ENCODE assay signal across 21 cellular contexts in the genomic region with DNA sequence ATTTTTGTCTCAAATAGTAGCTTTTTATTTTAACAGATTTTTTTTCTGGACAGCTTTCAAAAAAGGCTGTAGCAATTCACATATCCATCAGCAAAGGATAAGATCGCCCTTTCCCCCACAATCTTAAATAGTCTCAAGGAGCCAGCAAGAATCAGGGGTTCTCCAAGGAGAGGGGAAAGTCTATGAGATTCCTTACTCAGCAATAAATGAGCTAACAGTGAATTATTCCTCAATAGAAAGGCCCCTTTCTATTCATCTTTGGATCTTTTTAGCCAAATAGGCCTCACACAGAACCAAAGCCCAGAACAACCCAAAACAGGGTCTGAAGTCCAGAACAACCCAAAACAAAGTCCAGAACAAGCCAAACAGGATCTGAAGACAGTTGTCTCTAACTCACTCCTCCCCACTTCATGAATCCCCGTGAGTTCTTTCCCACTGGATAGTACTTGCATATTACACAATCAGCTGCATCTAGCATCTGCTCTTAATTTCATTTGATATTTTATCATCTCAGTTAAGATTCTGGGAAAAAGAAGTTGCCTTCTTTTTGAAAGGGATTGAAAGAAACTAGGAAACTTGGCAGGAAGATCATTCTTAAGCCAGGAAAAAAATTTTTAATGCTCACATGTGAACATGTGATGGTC. TPM values are rescaled to one million over a fixed set of nuclear protein-coding genes. Genes with fewer than 3 reads are reported as not detected.
DNase-seq lines count a peak whose midpoint lies in the region; ATAC-seq, FAIRE-seq and TF ChIP-seq lines count a peak whose summit lies in the region.
"Had no signal": no experiment of that assay in that cellular context is flagged by ENCODE, and none has a peak within 500 bp of the region (broad histone marks: within the 10 kb centered on the region; RNA-seq: fewer than 3 reads in every experiment).

No MANE protein-coding gene starts in this region.

- H2BK15ac ChIP-seq in H1 (ENCODE audit: low read length) = no peak overlapping the region

- H3K4me1 ChIP-seq in H1 (replicated peaks in 1 of 4; ENCODE audit: control insufficient read depth in 3 of 4, insufficient read depth in 4 of 4, low read length in 3 of 4) (no peaks in the 10 kb centered on the region), mucosa of rectum (ENCODE audit: control insufficient read depth in 2 of 2, insufficient read depth in 2 of 2, low read length in 2 of 2) (peaks cover 14 to 24% of the 10 kb centered on the region in 2 donors), prostate gland (replicated peaks) (no peaks in the 10 kb centered on the region), thyroid gland (no peaks in the 10 kb centered on the region), uterus (no peaks in the 10 kb centered on the region)
- H3K4me1 ChIP-seq: SJCRH30 had no signal

- intact Hi-C loops in Right ventricle myocardium inferior (cut with DNase I) (no loop called here), Right ventricle myocardium superior (cut with DNase I) (no loop called here), prostate gland (cut with DNase I) (no loop called here), thyroid gland (cut with DNase I) (no loop called here), uterus (cut with DNase I; ENCODE audit: low total_unique reads) (no loop called here)

- no peaks in the 10 kb centered on the region for H3K36me3 ChIP-seq in H1 (ENCODE audit: control insufficient read depth in 2 of 4, insufficient read depth in 4 of 4, low read length in 3 of 4)
- no peaks in the 10 kb centered on the region for H3K36me3 ChIP-seq in mucosa of rectum (ENCODE audit: control insufficient read depth in 2 of 2, insufficient read depth in 2 of 2, low read length in 2 of 2)
- no peaks in the 10 kb centered on the region for H3K36me3 ChIP-seq in prostate gland
- H3K36me3 ChIP-seq in thyroid gland = no peaks in the 10 kb centered on the region
- no peaks in the 10 kb centered on the region for H3K36me3 ChIP-seq in uterus
- H3K36me3 ChIP-seq: SJCRH30 had no signal

- H4K20me1 ChIP-seq in H1 (replicated peaks in 1 of 2; ENCODE audit: control insufficient read depth in 1 of 2, insufficient read depth in 2 of 2, low read length in 2 of 2) = no peaks in the 10 kb centered on the region

- no peak overlapping the region for H4K5ac ChIP-seq in H1 (ENCODE audit: insufficient read length, low read depth, low read length)

- TF ChIP-seq POLR2A in H1 (IDR thresholded peaks at IDR 0.05; ENCODE audit: control extremely low read depth in 1 of 2, low read depth in 2 of 2, low read length in 2 of 2) (no peak), prostate gland (IDR thresholded peaks at IDR 0.05) (no peak), thyroid gland (IDR thresholded peaks at IDR 0.05) (no peak), uterus (IDR thresholded peaks at IDR 0.05) (no peak)

- no peak overlapping the region for H3K4me3 ChIP-seq in H1 (ENCODE audit: extremely low read depth in 1 of 4, insufficient read depth in 2 of 4, low read depth in 3 of 4, low read length in 4 of 4)
- no peak overlapping the region for H3K4me3 ChIP-seq in mucosa of rectum (ENCODE audit: low read length in 2 of 2)
- no peak overlapping the region for H3K4me3 ChIP-seq in prostate gland
- no peak overlapping the region for H3K4me3 ChIP-seq in thyroid gland (replicated peaks in 1 of 3)
- H3K4me3 ChIP-seq in uterus = no peak overlapping the region
- H3K4me3 ChIP-seq: SJCRH30 had no signal

- H3K9me3 ChIP-seq in H1 (ENCODE audit: insufficient read depth in 2 of 2, low read depth in 1 of 2, low read length in 1 of 2) (no peaks in the 10 kb centered on the region), mucosa of rectum (ENCODE audit: control insufficient read depth in 2 of 2, low read length in 2 of 2) (no peaks in the 10 kb centered on the region), prostate gland (no peaks in the 10 kb centered on the region), thyroid gland (no peaks in the 10 kb centered on the region), uterus (no peaks in the 10 kb centered on the region)
- H3K9me3 ChIP-seq: SJCRH30 had no signal

- 88% methylated on average over 2 of the region's 2 CpGs; no CpG with 5 or more reads in 1 of the 2 experiments for WGBS in H1 (ENCODE audit: extremely low coverage in 1 of 2, insufficient coverage in 1 of 2, insufficient read length in 1 of 2, insufficient replicate concordance in 2 of 2, low coverage in 1 of 2, low lambda C conversion rate in 2 of 2, missing lambda C conversion rate in 1 of 2), 2 experiments
- WGBS in prostate gland = 84% methylated on average over 2 of the region's 2 CpGs
- WGBS in thyroid gland, 2 donors = 76 to 83% methylated on average over 2 of the region's 2 CpGs

- no peaks in the 10 kb centered on the region for H3K27me3 ChIP-seq in H1 (replicated peaks in 1 of 4; ENCODE audit: control insufficient read depth in 3 of 4, extremely low read depth in 1 of 4, insufficient read depth in 3 of 4, low read length in 3 of 4)
- no peaks in the 10 kb centered on the region for H3K27me3 ChIP-seq in mucosa of rectum (ENCODE audit: control insufficient read depth in 2 of 2, insufficient read depth in 2 of 2, low read length in 2 of 2)
- H3K27me3 ChIP-seq in prostate gland (replicated peaks; ENCODE audit: insufficient read depth) = no peaks in the 10 kb centered on the region
- H3K27me3 ChIP-seq in thyroid gland = no peaks in the 10 kb centered on the region
- H3K27me3 ChIP-seq in uterus = no peaks in the 10 kb centered on the region
- H3K27me3 ChIP-seq: SJCRH30 had no signal

- H2BK20ac ChIP-seq in H1 (ENCODE audit: low read length) = no peak overlapping the region

- no peak overlapping the region for H3K56ac ChIP-seq in H1 (replicated peaks; ENCODE audit: insufficient read length, low read depth, low read length)

- no peak for FAIRE-seq in H1 (lab: Jason Lieb, UNC)
- FAIRE-seq: G401.6, GM12892, H54 had no signal

- H2BK120ac ChIP-seq in H1 (replicated peaks; ENCODE audit: low read depth, low read length) = no peak overlapping the region

- H3K9ac ChIP-seq in H1 (replicated peaks in 1 of 4; ENCODE audit: extremely low read depth in 1 of 4, low read depth in 3 of 4, low read length in 3 of 4) (no peak overlapping the region), mucosa of rectum (ENCODE audit: low read depth in 1 of 2, low read length in 2 of 2) (no peak overlapping the region)

- CTCF ChIA-PET in H1 (lab: Charles Lee; ENCODE audit: partially characterized antibody) = interaction anchor here (0.6 to 1.9 kb wide), 3 partner anchors 10 to 96 kb away, joined by 3 to 10 read pairs (median 3); no protein-coding TSS in a partner anchor

- no peak overlapping the region for H2AK5ac ChIP-seq in H1 (ENCODE audit: low read depth, low read length)

- ATAC-seq in Right ventricle myocardium inferior (peak; percentile 65), Right ventricle myocardium superior (ENCODE audit: poor library complexity) (no peak), GM19035 (IDR thresholded peaks at IDR 0.05; ENCODE audit: unreplicated experiment) (no peak)

- TF ChIP-seq EP300 in H1 (IDR thresholded peaks at IDR 0.05; ENCODE audit: borderline replicate concordance in 1 of 2, low read depth in 2 of 2, low read length in 2 of 2) = no peak

- no peak overlapping the region for H4K8ac ChIP-seq in H1 (ENCODE audit: extremely low read depth, insufficient read depth, low read length)

- TF ChIP-seq CTCF in H1 (IDR thresholded peaks at IDR 0.05; ENCODE audit: control extremely low read depth in 1 of 3, insufficient read depth in 1 of 3, low read depth in 1 of 3, low read length in 3 of 3) = no peak
- TF ChIP-seq CTCF in prostate gland (IDR thresholded peaks at IDR 0.05) = no peak
- no peak for TF ChIP-seq CTCF in thyroid gland (IDR thresholded peaks at IDR 0.05)
- TF ChIP-seq CTCF in uterus (IDR thresholded peaks at IDR 0.05) = no peak

- H3K79me2 ChIP-seq in H1 (ENCODE audit: control insufficient read depth in 1 of 2, insufficient read depth in 2 of 2, low read length in 2 of 2) = no peaks in the 10 kb centered on the region

- no peak overlapping the region for H3K18ac ChIP-seq in H1 (ENCODE audit: extremely low read depth, low read length)

- no peak overlapping the region for H3K4me2 ChIP-seq in H1 (ENCODE audit: insufficient read depth in 1 of 2, low read depth in 2 of 2, low read length in 2 of 2)

- no peaks in the 10 kb centered on the region for H3K79me1 ChIP-seq in H1 (ENCODE audit: low read depth, low read length)

- H3K23me2 ChIP-seq in H1 (ENCODE audit: low read depth, low read length) = no peaks in the 10 kb centered on the region; the same call in 1 of the 2 replicates

- DNase-seq in Right ventricle myocardium inferior (ENCODE audit: missing footprints) = no peak
- no peak for DNase-seq in Right ventricle myocardium superior
- no peak for DNase-seq in H1 (ENCODE audit: low read depth in 1 of 2, low spot score in 2 of 2)
- DNase-seq in prostate gland (ENCODE audit: low spot score) = no peak
- no peak for DNase-seq in thyroid gland
- DNase-seq in uterus = no peak
- DNase-seq: C1 segment of cervical spinal cord, MM.1S, NCI-H1048, NCI-H1417 treated with DMSO at 0.1 percent for 48 hours, NCI-H187 treated with DMSO at 0.1 percent for 48 hours, NCI-H2227 treated with DMSO at 0.1 percent for 48 hours, NCI-H510A, SJCRH30 had no signal

- no peak overlapping the region for H3K14ac ChIP-seq in H1 (ENCODE audit: insufficient read length)

- H3K27ac ChIP-seq in H1 (ENCODE audit: low read depth, low read length) (no peak overlapping the region), mucosa of rectum (ENCODE audit: low read depth in 2 of 2, low read length in 2 of 2) (peak overlapping the region; percentile 85 to 86), prostate gland (no peak overlapping the region), thyroid gland (no peak overlapping the region), uterus (no peak overlapping the region)
- H3K27ac ChIP-seq: 22Rv1, SJCRH30 had no signal

- no peak overlapping the region for H4K91ac ChIP-seq in H1 (replicated peaks; ENCODE audit: insufficient read length, low read length)

- no peak overlapping the region for H3K4ac ChIP-seq in H1 (replicated peaks; ENCODE audit: insufficient read length, low read depth, low read length)

- no peak overlapping the region for H2AFZ ChIP-seq in H1 (ENCODE audit: low read length)

- no peak for TF ChIP-seq RAD21 in H1 (IDR thresholded peaks at IDR 0.05 in 1 of 2, conservative IDR thresholded peaks at IDR 0.05 in 1 of 2; ENCODE audit: low read depth in 2 of 2, low read length in 2 of 2)

- no peak overlapping the region for H2BK12ac ChIP-seq in H1 (ENCODE audit: low read depth, low read length)

- POLR2A ChIA-PET in H1 (lab: Charles Lee; ENCODE audit: partially characterized antibody) = interaction anchor here (0.6 kb wide), 1 partner anchor 687 kb away, joined by 3 read pairs; no protein-coding TSS in a partner anchor

- no peak overlapping the region for H2BK5ac ChIP-seq in H1 (ENCODE audit: low read depth, low read length)

- no peak overlapping the region for H3K23ac ChIP-seq in H1 (ENCODE audit: insufficient read length)

RNA-seq across cellular contexts. Expression of a gene that starts 3.4 kb away (rescaled TPM):
- total RNA-seq in Right ventricle myocardium inferior = 0.81 TPM
- 1.3 TPM for total RNA-seq in Right ventricle myocardium superior
- not detected in 2 replicates for total RNA-seq in H1 (2021; fragmentation: NEBNext Ultra II Directional; extraction: Animal tissue kit (Norgen Biotek cat#: 25700))
- polyA plus RNA-seq in H1 (2011; rRNA removed) = not detected in 2 replicates
- polyA plus RNA-seq in H1 (2011; cell fraction: cytosol; rRNA removed) = not detected
- polyA plus RNA-seq in H1 (2011; cell fraction: nucleus; rRNA removed) = not detected
- not detected in 4 replicates for polyA plus RNA-seq in H1 (2012, experiment 1 of 2)
- polyA plus RNA-seq in H1 (2012, experiment 2 of 2) = not detected
- not detected for polyA plus RNA-seq in H1 (2013, experiment 1 of 2)
- polyA plus RNA-seq in H1 (2013, experiment 2 of 2) = not detected
- polyA minus RNA-seq in H1 (2011; rRNA and poly(A)+ RNA removed) = not detected in 2 replicates
- not detected for polyA minus RNA-seq in H1 (2011; cell fraction: cytosol; rRNA and poly(A)+ RNA removed)
- not detected for polyA minus RNA-seq in H1 (2011; cell fraction: nucleus; rRNA and poly(A)+ RNA removed)
- under 1 TPM; 0.32 to 0.34 TPM for total RNA-seq in prostate gland
- total RNA-seq in thyroid gland = under 1 TPM in 1 of 4 donors, not detected in 3; 0.54 TPM
- total RNA-seq in uterus = under 1 TPM in 3 of 4 donors, not detected in 1; 0.26 to 0.91 (median 0.48) TPM
- total RNA-seq: SJCRH30 had no signal

RNA-seq across cellular contexts. Expression of a gene that starts 34.9 kb away (rescaled TPM):
- total RNA-seq in Right ventricle myocardium inferior = 0.32 TPM
- 0.13 TPM for total RNA-seq in Right ventricle myocardium superior
- not detected in 2 replicates for total RNA-seq in H1 (2021; fragmentation: NEBNext Ultra II Directional; extraction: Animal tissue kit (Norgen Biotek cat#: 25700))
- polyA plus RNA-seq in H1 (2011; rRNA removed) = not detected in 2 replicates
- polyA plus RNA-seq in H1 (2011; cell fraction: cytosol; rRNA removed) = not detected
- polyA plus RNA-seq in H1 (2011; cell fraction: nucleus; rRNA removed) = not detected
- not detected in 4 replicates for polyA plus RNA-seq in H1 (2012, experiment 1 of 2)
- not detected for polyA plus RNA-seq in H1 (2012, experiment 2 of 2)
- polyA plus RNA-seq in H1 (2013, experiment 1 of 2) = 0.02 TPM
- polyA plus RNA-seq in H1 (2013, experiment 2 of 2) = 0.02 TPM
- polyA minus RNA-seq in H1 (2011; rRNA and poly(A)+ RNA removed) = 0.06 TPM in 1 of 2 replicates, not detected in the other
- not detected for polyA minus RNA-seq in H1 (2011; cell fraction: cytosol; rRNA and poly(A)+ RNA removed)
- not detected for polyA minus RNA-seq in H1 (2011; cell fraction: nucleus; rRNA and poly(A)+ RNA removed)
- total RNA-seq in prostate gland = 1 to 10 TPM in 1 of 2 donors, not detected in 1; 1.2 TPM
- total RNA-seq in thyroid gland = 1 to 10 TPM in 1 of 4 donors, under 1 TPM in 2, not detected in 1; under 0.01 to 1.2 (median 0.11) TPM
- under 1 TPM in 1 of 4 donors, not detected in 3; 0.29 TPM for total RNA-seq in uterus
- total RNA-seq: Daoy, SJCRH30 had no signal

Comparison
In these comparisons a context has a peak if more than half of its experiments do, and no peak if none do; other contexts are left out.
1. H3K27ac ChIP-seq: peak in mucosa of rectum (2 of 2); none in H1 (single experiment), prostate gland (0 of 2), thyroid gland (0 of 3) and uterus (0 of 2).